In genomic region chr22:19792383-19792896, GRCh38 we compare ENCODE assay signal across 2 cellular contexts. TPM values are rescaled to one million over a fixed set of nuclear protein-coding genes. Genes with fewer than 3 reads are reported as not detected.
"Had no signal": no experiment of that assay in that cellular context is flagged by ENCODE, and none has a peak within 500 bp of the region (broad histone marks: within the 10 kb centered on the region; RNA-seq: fewer than 3 reads in every experiment).

No MANE protein-coding gene starts in this region.

RNA-seq across cellular contexts. Expression of gene TBX1, which starts 31.9 kb away (rescaled TPM):
- total RNA-seq: H4 had no signal
- polyA plus RNA-seq: H1 had no signal
